ENCODE assay signal across 1 cellular context in the genomic region with DNA sequence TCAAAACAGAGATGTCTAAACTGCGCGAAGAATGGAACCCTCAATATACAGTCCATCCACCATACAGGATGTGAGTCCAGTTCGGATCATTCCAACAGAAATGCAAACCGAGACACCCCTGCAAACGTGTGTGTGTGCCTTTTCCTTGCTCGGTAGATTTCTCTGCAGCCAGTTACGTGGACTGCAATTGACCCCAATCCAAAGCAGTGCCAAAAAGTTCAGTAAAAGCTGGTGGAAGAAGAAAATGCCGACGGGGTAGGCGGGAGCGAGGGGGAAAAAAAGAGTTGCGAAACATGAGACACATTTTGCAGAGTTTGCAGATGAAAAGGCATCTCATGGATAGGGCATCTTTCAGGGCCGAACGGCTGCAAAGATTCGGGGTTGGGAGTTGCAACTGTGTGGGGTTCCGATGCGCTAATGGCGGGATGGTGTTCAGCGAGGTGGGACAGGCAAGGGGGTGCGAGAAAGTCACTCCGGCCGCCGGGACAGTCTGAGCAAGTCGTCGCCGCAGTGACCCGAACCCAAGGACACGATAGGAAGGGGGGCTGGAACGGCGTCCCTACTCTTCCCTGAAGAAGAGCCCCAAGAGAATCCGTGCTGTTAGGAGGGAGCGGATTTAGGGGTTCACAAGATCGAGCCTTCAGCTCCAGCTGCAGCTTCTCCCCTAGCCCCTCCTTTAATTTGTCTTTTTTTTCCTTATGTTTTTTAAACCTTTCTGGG.
A peak's percentile ranks its signal among the peaks of the same experiment; 100 is the strongest.
TF ChIP-seq lines count a peak whose summit lies in the region.

No MANE protein-coding gene starts in this region.

TF ChIP-seq in IMR-90, 13 proteins besides CTCF, POLR2A, EP300 and RAD21:
- TF ChIP-seq CEBPB (IDR thresholded peaks at IDR 0.05; ENCODE audit: low read depth, low read length): peak; percentile 38; the same call in 1 of the 2 replicates
- TF ChIP-seq MAFK (IDR thresholded peaks at IDR 0.05; ENCODE audit: low read depth, low read length): no peak
- no peak for TF ChIP-seq SMC3 (IDR thresholded peaks at IDR 0.05; ENCODE audit: low read depth, low read length)
- TF ChIP-seq NFE2L2 (IDR thresholded peaks at IDR 0.05; ENCODE audit: low read depth, low read length): no peak
